ENCODE assay signal across 13 cellular contexts in genomic region chr17:45287526-45288264, GRCh38. TPM values are rescaled to one million over a fixed set of nuclear protein-coding genes. Genes with fewer than 3 reads are reported as not detected.
DNase-seq lines count a peak whose midpoint lies in the region; ATAC-seq and TF ChIP-seq lines count a peak whose summit lies in the region.
"Had no signal": no experiment of that assay in that cellular context is flagged by ENCODE, and none has a peak within 500 bp of the region (broad histone marks: within the 10 kb centered on the region; RNA-seq: fewer than 3 reads in every experiment).

No MANE protein-coding gene starts in this region.

- no peaks in the 10 kb centered on the region for H3K27me3 ChIP-seq in esophagus squamous epithelium

- no peaks in the 10 kb centered on the region for H3K27me3 Mint-ChIP-seq in activated CD4-positive, alpha-beta memory T cell treated with anti-CD3 and anti-CD28 coated beads for 36 hours
- no peaks in the 10 kb centered on the region for H3K27me3 Mint-ChIP-seq in activated CD4-positive, alpha-beta memory T cell treated with anti-CD3 and anti-CD28 coated beads, Interleukin-2, amount 10 ng/mL, durations not matched to agents 7 days and 5 days
- no peaks in the 10 kb centered on the region; the same call in 1 of the 2 replicates for H3K27me3 Mint-ChIP-seq in HFFc6 (ENCODE audit: insufficient read depth)
- H3K27me3 Mint-ChIP-seq: activated naive CD8-positive, alpha-beta T cell treated with anti-CD3 and anti-CD28 coated beads, Interleukin-2, amount 10 ng/mL, durations not matched to agents 7 days and 5 days had no signal

- no peak for TF ChIP-seq CTCF in esophagus squamous epithelium (IDR thresholded peaks at IDR 0.05)
- TF ChIP-seq CTCF in HFFc6 (IDR thresholded peaks at IDR 0.05), result no peak

- ATAC-seq in stimulated activated effector memory CD8-positive, alpha-beta T cell treated with anti-CD3 and anti-CD28 coated beads, Interleukin-12 subunit alpha, Interleukin-12 subunit beta, amount 100 ng/mL, for 72 hours, result no peak
- ATAC-seq in HG03196 (IDR thresholded peaks at IDR 0.05; ENCODE audit: unreplicated experiment), result no peak
- no peak for ATAC-seq in HG03025 (IDR thresholded peaks at IDR 0.05; ENCODE audit: low FRiP score, unreplicated experiment)
- ATAC-seq: HCT116 had no signal

- H3K4me3 ChIP-seq in esophagus squamous epithelium, result no peak overlapping the region

- H3K36me3 ChIP-seq in esophagus squamous epithelium, result peaks cover 26 to 81% (median 35%) of the 10 kb centered on the region in 3 donors

- no peaks in the 10 kb centered on the region for H3K9me3 Mint-ChIP-seq in activated CD4-positive, alpha-beta memory T cell treated with anti-CD3 and anti-CD28 coated beads for 36 hours
- H3K9me3 Mint-ChIP-seq in activated CD4-positive, alpha-beta memory T cell treated with anti-CD3 and anti-CD28 coated beads, Interleukin-2, amount 10 ng/mL, durations not matched to agents 7 days and 5 days, result no peaks in the 10 kb centered on the region
- H3K9me3 Mint-ChIP-seq in stimulated activated effector memory CD8-positive, alpha-beta T cell treated with anti-CD3 and anti-CD28 coated beads, Interleukin-12 subunit alpha, Interleukin-12 subunit beta, amount 100 ng/mL, for 72 hours, result no peaks in the 10 kb centered on the region
- H3K9me3 Mint-ChIP-seq in HFFc6, result no peaks in the 10 kb centered on the region
- H3K9me3 Mint-ChIP-seq: activated naive CD8-positive, alpha-beta T cell treated with anti-CD3 and anti-CD28 coated beads, Interleukin-2, amount 10 ng/mL, durations not matched to agents 7 days and 5 days; nephron had no signal

- H3K27ac ChIP-seq in esophagus squamous epithelium, result peak overlapping the region; percentile 34 to 81 (median 62)

- peaks cover 16% of the 10 kb centered on the region for H3K4me1 Mint-ChIP-seq in activated CD4-positive, alpha-beta memory T cell treated with anti-CD3 and anti-CD28 coated beads for 36 hours (ENCODE audit: low read depth)
- peaks cover 24% of the 10 kb centered on the region for H3K4me1 Mint-ChIP-seq in activated CD4-positive, alpha-beta memory T cell treated with anti-CD3 and anti-CD28 coated beads, Interleukin-2, amount 10 ng/mL, durations not matched to agents 7 days and 5 days
- peaks cover 50% of the 10 kb centered on the region for H3K4me1 Mint-ChIP-seq in stimulated activated effector memory CD8-positive, alpha-beta T cell treated with anti-CD3 and anti-CD28 coated beads, Interleukin-12 subunit alpha, Interleukin-12 subunit beta, amount 100 ng/mL, for 72 hours
- peaks cover 30% of the 10 kb centered on the region for H3K4me1 Mint-ChIP-seq in HFFc6 (ENCODE audit: low read depth)

- intact Hi-C loops in activated CD4-positive, alpha-beta memory T cell treated with anti-CD3 and anti-CD28 coated beads for 36 hours (cut with micrococcal nuclease), result no loop called here
- intact Hi-C loops in esophagus squamous epithelium (cut with DNase I), result no loop called here

- no peak for DNase-seq in activated CD4-positive, alpha-beta memory T cell treated with anti-CD3 and anti-CD28 coated beads for 36 hours
- DNase-seq in activated CD4-positive, alpha-beta memory T cell treated with anti-CD3 and anti-CD28 coated beads, Interleukin-2, amount 10 ng/mL, durations not matched to agents 7 days and 5 days, result no peak
- DNase-seq in NCI-H524 (lab: John Stamatoyannopoulos, UW) (peak; percentile 93 to 96), esophagus squamous epithelium (lab: John Stamatoyannopoulos, UW) (no peak), HFFc6 (no peak)
- DNase-seq in stimulated activated effector memory CD8-positive, alpha-beta T cell treated with anti-CD3 and anti-CD28 coated beads, Interleukin-12 subunit alpha, Interleukin-12 subunit beta, amount 100 ng/mL, for 72 hours (ENCODE audit: low spot score in 2 of 2), result no peak
- DNase-seq: activated naive CD8-positive, alpha-beta T cell treated with anti-CD3 and anti-CD28 coated beads, Interleukin-2, amount 10 ng/mL, durations not matched to agents 7 days and 5 days; stimulated activated CD4-positive, alpha-beta T cell treated with anti-CD3 and anti-CD28 coated beads, Interleukin-2, amount 100 ng/mL, for 24 hours had no signal

- peaks cover 63% of the 10 kb centered on the region for H3K36me3 Mint-ChIP-seq in activated CD4-positive, alpha-beta memory T cell treated with anti-CD3 and anti-CD28 coated beads for 36 hours
- H3K36me3 Mint-ChIP-seq in activated CD4-positive, alpha-beta memory T cell treated with anti-CD3 and anti-CD28 coated beads, Interleukin-2, amount 10 ng/mL, durations not matched to agents 7 days and 5 days (ENCODE audit: low read depth), result peaks cover 65% of the 10 kb centered on the region
- H3K36me3 Mint-ChIP-seq in stimulated activated effector memory CD8-positive, alpha-beta T cell treated with anti-CD3 and anti-CD28 coated beads, Interleukin-12 subunit alpha, Interleukin-12 subunit beta, amount 100 ng/mL, for 72 hours, result peaks cover 100% of the 10 kb centered on the region
- H3K36me3 Mint-ChIP-seq in HFFc6 (ENCODE audit: low read depth), result peaks cover 44% of the 10 kb centered on the region

- no peak overlapping the region for H3K4me3 Mint-ChIP-seq in activated CD4-positive, alpha-beta memory T cell treated with anti-CD3 and anti-CD28 coated beads for 36 hours
- no peak overlapping the region for H3K4me3 Mint-ChIP-seq in activated CD4-positive, alpha-beta memory T cell treated with anti-CD3 and anti-CD28 coated beads, Interleukin-2, amount 10 ng/mL, durations not matched to agents 7 days and 5 days
- no peak overlapping the region for H3K4me3 Mint-ChIP-seq in stimulated activated effector memory CD8-positive, alpha-beta T cell treated with anti-CD3 and anti-CD28 coated beads, Interleukin-12 subunit alpha, Interleukin-12 subunit beta, amount 100 ng/mL, for 72 hours
- no peak overlapping the region for H3K4me3 Mint-ChIP-seq in HFFc6
- H3K4me3 Mint-ChIP-seq: activated naive CD8-positive, alpha-beta T cell treated with anti-CD3 and anti-CD28 coated beads, Interleukin-2, amount 10 ng/mL, durations not matched to agents 7 days and 5 days; nephron had no signal

- peaks cover 60 to 88% (median 68%) of the 10 kb centered on the region in 3 donors for H3K4me1 ChIP-seq in esophagus squamous epithelium

- H3K27ac Mint-ChIP-seq in activated CD4-positive, alpha-beta memory T cell treated with anti-CD3 and anti-CD28 coated beads for 36 hours, result peak overlapping the region; percentile 23
- no peak overlapping the region for H3K27ac Mint-ChIP-seq in activated CD4-positive, alpha-beta memory T cell treated with anti-CD3 and anti-CD28 coated beads, Interleukin-2, amount 10 ng/mL, durations not matched to agents 7 days and 5 days
- peak overlapping the region; percentile 76 for H3K27ac Mint-ChIP-seq in stimulated activated effector memory CD8-positive, alpha-beta T cell treated with anti-CD3 and anti-CD28 coated beads, Interleukin-12 subunit alpha, Interleukin-12 subunit beta, amount 100 ng/mL, for 72 hours
- no peak overlapping the region for H3K27ac Mint-ChIP-seq in HFFc6
- H3K27ac Mint-ChIP-seq: activated naive CD8-positive, alpha-beta T cell treated with anti-CD3 and anti-CD28 coated beads, Interleukin-2, amount 10 ng/mL, durations not matched to agents 7 days and 5 days had no signal

- CTCF ChIA-PET in activated CD4-positive, alpha-beta memory T cell treated with anti-CD3 and anti-CD28 coated beads for 36 hours (lab: Charles Lee), result interaction anchor here (1.0 to 3.4 kb wide), 4 partner anchors 10 to 152 kb away, joined by 4 to 17 read pairs (median 10); partner anchors contain the start of gene ACBD4
- CTCF ChIA-PET in activated CD4-positive, alpha-beta memory T cell treated with anti-CD3 and anti-CD28 coated beads, Interleukin-2, amount 10 ng/mL, durations not matched to agents 7 days and 5 days (lab: Charles Lee), result interaction anchor here (1.0 to 4.0 kb wide), 4 partner anchors 10 to 97 kb away, joined by 3 to 24 read pairs (median 4); no protein-coding TSS in a partner anchor

- POLR2A ChIA-PET in activated CD4-positive, alpha-beta memory T cell treated with anti-CD3 and anti-CD28 coated beads for 36 hours (lab: Charles Lee), result interaction anchor here (1.0 kb wide), 1 partner anchor 18 kb away, joined by 5 read pairs; no protein-coding TSS in a partner anchor
- POLR2A ChIA-PET in activated CD4-positive, alpha-beta memory T cell treated with anti-CD3 and anti-CD28 coated beads, Interleukin-2, amount 10 ng/mL, durations not matched to agents 7 days and 5 days (lab: Charles Lee), result interaction anchor here (0.9 to 2.3 kb wide), 3 partner anchors 23 to 29 kb away, joined by 5 to 7 read pairs (median 6); partner anchors contain the start of gene MAP3K14

- 49% methylated on average over 7 of the region's 7 CpGs; no CpG with 5 or more reads in 1 of the 2 donors for WGBS in esophagus squamous epithelium, 2 donors

- H3K9me3 ChIP-seq in esophagus squamous epithelium, result no peaks in the 10 kb centered on the region

- no peak for TF ChIP-seq POLR2A in esophagus squamous epithelium (IDR thresholded peaks at IDR 0.05)

RNA-seq across cellular contexts. Expression of gene SPATA32, which starts 25.8 kb away (rescaled TPM):
- total RNA-seq in activated CD4-positive, alpha-beta memory T cell treated with anti-CD3 and anti-CD28 coated beads for 36 hours, result under 1 TPM in 1 of 2 experiments, not detected in 1; 0.12 TPM
- total RNA-seq in activated CD4-positive, alpha-beta memory T cell treated with anti-CD3 and anti-CD28 coated beads, Interleukin-2, amount 10 ng/mL, durations not matched to agents 7 days and 5 days, result under 1 TPM; 0.20 to 0.23 TPM
- not detected for total RNA-seq in esophagus squamous epithelium
- total RNA-seq in HFFc6 (2021; fragmentation: NEBNext Ultra II Directional; extraction: Animal tissue kit (Norgen Biotek cat#: 25700)), result under 1 TPM in 1 of 6 experiments, not detected in 5; 0.11 TPM
- total RNA-seq: temporal lobe had no signal

RNA-seq across cellular contexts. Expression of gene MAP3K14, which starts 29.1 kb away (rescaled TPM):
- total RNA-seq in activated CD4-positive, alpha-beta memory T cell treated with anti-CD3 and anti-CD28 coated beads for 36 hours, result 10 to 100 TPM; 62.9 to 65.0 TPM
- 10 to 100 TPM; 28.7 to 30.6 TPM for total RNA-seq in activated CD4-positive, alpha-beta memory T cell treated with anti-CD3 and anti-CD28 coated beads, Interleukin-2, amount 10 ng/mL, durations not matched to agents 7 days and 5 days
- total RNA-seq in esophagus squamous epithelium, result 10 to 100 TPM in 1 of 4 donors, 1 to 10 TPM in 3; 3.7 to 14.7 (median 6.7) TPM
- total RNA-seq in HFFc6 (2021; fragmentation: NEBNext Ultra II Directional; extraction: Animal tissue kit (Norgen Biotek cat#: 25700)), result 1 to 10 TPM; 5.6 to 8.8 (median 6.6) TPM

Comparison
In these comparisons a context has a peak if more than half of its experiments do, and no peak if none do; other contexts are left out.
1. H3K27ac Mint-ChIP-seq: peak in activated CD4-positive, alpha-beta memory T cell treated with anti-CD3 and anti-CD28 coated beads for 36 hours (single experiment) and stimulated activated effector memory CD8-positive, alpha-beta T cell treated with anti-CD3 and anti-CD28 coated beads, Interleukin-12 subunit alpha, Interleukin-12 subunit beta, amount 100 ng/mL, for 72 hours (single experiment); none in activated CD4-positive, alpha-beta memory T cell treated with anti-CD3 and anti-CD28 coated beads, Interleukin-2, amount 10 ng/mL, durations not matched to agents 7 days and 5 days (single experiment) and HFFc6 (single experiment).
2. DNase-seq: peak in NCI-H524 (2 of 2); none in activated CD4-positive, alpha-beta memory T cell treated with anti-CD3 and anti-CD28 coated beads for 36 hours (single experiment), activated CD4-positive, alpha-beta memory T cell treated with anti-CD3 and anti-CD28 coated beads, Interleukin-2, amount 10 ng/mL, durations not matched to agents 7 days and 5 days (single experiment), esophagus squamous epithelium (single experiment), stimulated activated effector memory CD8-positive, alpha-beta T cell treated with anti-CD3 and anti-CD28 coated beads, Interleukin-12 subunit alpha, Interleukin-12 subunit beta, amount 100 ng/mL, for 72 hours (0 of 2) and HFFc6 (single experiment).